Comparison of ENCODE assay signal across 10 cellular contexts in the genomic region with DNA sequence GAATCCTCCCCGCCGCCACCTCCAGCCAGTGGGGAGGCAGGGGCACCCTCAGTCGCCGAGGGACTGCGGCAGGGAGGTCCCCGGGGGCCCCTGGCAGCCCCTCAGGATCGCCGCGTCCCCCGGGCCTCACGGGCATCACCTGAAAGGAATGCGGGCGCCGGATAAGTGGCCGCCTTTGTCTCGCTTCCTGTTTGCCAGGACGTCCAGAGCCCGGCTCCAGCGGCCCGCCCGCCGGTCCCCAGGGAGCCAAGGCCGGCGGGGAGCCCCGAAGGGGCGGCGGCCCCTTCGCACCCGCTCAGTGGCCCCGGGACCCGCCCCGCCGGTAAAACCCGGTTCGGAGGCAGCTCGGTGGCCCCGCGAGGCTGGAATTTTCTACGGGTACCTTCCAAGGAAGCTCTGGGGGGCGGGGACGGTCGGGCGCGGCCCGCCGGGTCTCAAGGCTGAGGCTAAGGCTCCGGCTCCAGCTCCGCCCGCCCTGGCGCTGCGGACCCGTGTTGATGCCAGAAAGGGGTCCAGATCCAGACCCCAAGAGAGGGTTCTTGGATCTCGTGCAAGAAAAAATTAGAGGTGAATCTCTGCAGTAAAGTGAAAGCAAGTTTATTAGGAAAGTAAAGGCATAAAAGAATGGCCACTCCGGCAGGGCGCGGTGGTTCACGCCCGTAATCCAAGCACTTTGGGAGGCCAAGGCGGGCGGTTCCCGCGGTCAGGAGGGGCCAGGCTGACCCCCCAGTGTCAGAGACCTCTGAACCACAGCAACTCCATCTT. TPM values are rescaled to one million over a fixed set of nuclear protein-coding genes. Genes with fewer than 3 reads are reported as not detected.
DNase-seq lines count a peak whose midpoint lies in the region; ATAC-seq lines count a peak whose summit lies in the region.
"Had no signal": no experiment of that assay in that cellular context is flagged by ENCODE, and none has a peak within 500 bp of the region (broad histone marks: within the 10 kb centered on the region; RNA-seq: fewer than 3 reads in every experiment).

No MANE protein-coding gene starts in this region.

- H3K36me3 ChIP-seq in H7 (replicated peaks; ENCODE audit: control insufficient read depth, insufficient read depth, low read length) = no peaks in the 10 kb centered on the region

- DNase-seq in H7 (peak; percentile 88), dermis blood vessel endothelial cell (peak; percentile 67), left colon (peak; percentile 54 to 74), COR-L47 (lab: John Stamatoyannopoulos, UW) (no peak), GM19240 (ENCODE audit: insufficient read length, low spot score) (no peak)
- DNase-seq in stimulated activated naive B cell treated with anti-CD40 and anti-IgM and Interleukin-4, amounts not matched to agents 10 μg/mL and 1 μg/mL and 100 μg/mL, for 72 hours = no peak
- no peak for DNase-seq in activated CD4-positive, alpha-beta T cell treated with anti-CD3 and anti-CD28 coated beads, Interleukin-2, amount 50 U/mL, for 48 hours
- DNase-seq: activated CD4-positive, alpha-beta T cell treated with anti-CD3 and anti-CD28 coated beads for 1 hour; NCI-H2029 treated with DMSO at 0.1 percent for 48 hours had no signal

- peaks cover 4 to 12% of the 10 kb centered on the region in 2 donors for H3K4me1 Mint-ChIP-seq in stimulated activated naive B cell treated with anti-CD40 and anti-IgM and Interleukin-4, amounts not matched to agents 10 μg/mL and 1 μg/mL and 100 μg/mL, for 72 hours

- peaks cover 7% of the 10 kb centered on the region for H3K27me3 ChIP-seq in H7 (ENCODE audit: control insufficient read depth, insufficient read depth, low read length)

- no peaks in the 10 kb centered on the region for H3K9me3 Mint-ChIP-seq in stimulated activated naive B cell treated with anti-CD40 and anti-IgM and Interleukin-4, amounts not matched to agents 10 μg/mL and 1 μg/mL and 100 μg/mL, for 72 hours

- no peak overlapping the region for H3K27ac Mint-ChIP-seq in stimulated activated naive B cell treated with anti-CD40 and anti-IgM and Interleukin-4, amounts not matched to agents 10 μg/mL and 1 μg/mL and 100 μg/mL, for 72 hours

- peaks cover 22 to 30% of the 10 kb centered on the region in 2 donors for H3K27me3 Mint-ChIP-seq in stimulated activated naive B cell treated with anti-CD40 and anti-IgM and Interleukin-4, amounts not matched to agents 10 μg/mL and 1 μg/mL and 100 μg/mL, for 72 hours

- H3K36me3 Mint-ChIP-seq in stimulated activated naive B cell treated with anti-CD40 and anti-IgM and Interleukin-4, amounts not matched to agents 10 μg/mL and 1 μg/mL and 100 μg/mL, for 72 hours = no peaks in the 10 kb centered on the region

- intact Hi-C loops in left colon (cut with DNase I, micrococcal nuclease) = no loop called here

- ATAC-seq in left colon (peak; percentile 58), HG03354 (IDR thresholded peaks at IDR 0.05; ENCODE audit: poor library complexity, severe bottlenecking, unreplicated experiment) (no peak)
- ATAC-seq in stimulated activated naive B cell treated with anti-CD40 and anti-IgM and Interleukin-4, amounts not matched to agents 10 μg/mL and 1 μg/mL and 100 μg/mL, for 72 hours (replicated peaks) = peak in 1 of 2 donors; percentile 22

- H3K4me3 Mint-ChIP-seq in stimulated activated naive B cell treated with anti-CD40 and anti-IgM and Interleukin-4, amounts not matched to agents 10 μg/mL and 1 μg/mL and 100 μg/mL, for 72 hours = peak overlapping the region; percentile 22 to 32

- peak overlapping the region; percentile 32 for H3K4me3 ChIP-seq in H7 (ENCODE audit: insufficient read depth, low read depth, low read length)

RNA-seq across cellular contexts. Expression of a gene that starts 12.6 kb away (rescaled TPM):
- 11.5 and 14.2 TPM in 2 replicates for total RNA-seq in H7 (2014; rRNA removed; shearing (Covaris generic))
- total RNA-seq in dermis blood vessel endothelial cell = 418 and 719 TPM in 2 replicates
- 100 to 1,000 TPM; 135 to 139 TPM for total RNA-seq in left colon

RNA-seq across cellular contexts. Expression of a gene that starts 28.6 kb away (rescaled TPM):
- not detected in 2 replicates for total RNA-seq in H7 (2014; rRNA removed; shearing (Covaris generic))
- total RNA-seq in dermis blood vessel endothelial cell = 1.2 and 4.6 TPM in 2 replicates
- under 1 TPM in 1 of 2 donors, not detected in 1; 0.14 TPM for total RNA-seq in left colon

RNA-seq across cellular contexts. Expression of a gene that starts 55.7 kb away (rescaled TPM):
- total RNA-seq in H7 (2014; rRNA removed; shearing (Covaris generic)) = 95.7 and 129 TPM in 2 replicates
- 145 and 159 TPM in 2 replicates for total RNA-seq in dermis blood vessel endothelial cell
- total RNA-seq in left colon = 10 to 100 TPM; 47.2 to 57.2 TPM

Comparison
In these comparisons a context has a peak if more than half of its experiments do, and no peak if none do; other contexts are left out.
1. DNase-seq: peak in H7 (single experiment), dermis blood vessel endothelial cell (single experiment) and left colon (2 of 2); none in stimulated activated naive B cell treated with anti-CD40 and anti-IgM and Interleukin-4, amounts not matched to agents 10 μg/mL and 1 μg/mL and 100 μg/mL, for 72 hours (single experiment), activated CD4-positive, alpha-beta T cell treated with anti-CD3 and anti-CD28 coated beads, Interleukin-2, amount 50 U/mL, for 48 hours (0 of 2), COR-L47 (single experiment) and GM19240 (single experiment).